In the genomic region with DNA sequence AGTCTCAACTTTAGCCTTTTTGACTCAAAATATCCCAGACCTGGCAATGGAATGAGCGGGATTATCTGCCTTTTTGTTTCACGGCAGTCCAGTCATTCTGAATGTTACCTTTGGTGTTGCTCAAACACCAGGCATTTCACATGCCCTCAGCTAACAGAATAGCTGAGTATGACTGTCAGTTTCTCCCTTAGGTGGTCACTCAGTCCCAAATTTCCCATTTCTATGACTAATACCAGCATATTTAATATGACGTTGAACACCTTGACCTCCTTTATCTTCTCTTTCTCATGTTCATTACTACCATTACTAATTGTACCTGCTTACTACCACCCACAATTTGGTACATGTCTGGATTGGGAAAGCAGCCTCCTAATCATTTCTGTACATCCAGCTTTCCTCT, we compare ENCODE assay signal across 26 cellular contexts.
DNase-seq lines count a peak whose midpoint lies in the region; ATAC-seq, FAIRE-seq and TF ChIP-seq lines count a peak whose summit lies in the region.
"Had no signal": no experiment of that assay in that cellular context is flagged by ENCODE, and none has a peak within 500 bp of the region (broad histone marks: within the 10 kb centered on the region; RNA-seq: fewer than 3 reads in every experiment).

No MANE protein-coding gene starts in this region.

- TF ChIP-seq RAD21 in H1 (IDR thresholded peaks at IDR 0.05 in 1 of 2, conservative IDR thresholded peaks at IDR 0.05 in 1 of 2; ENCODE audit: low read depth in 2 of 2, low read length in 2 of 2), result no peak

- no peak for ATAC-seq in HG03196 (IDR thresholded peaks at IDR 0.05; ENCODE audit: unreplicated experiment)
- no peak for ATAC-seq in CD4-positive, alpha-beta T cell (ENCODE audit: poor library complexity)
- ATAC-seq: activated CD8-positive, alpha-beta memory T cell treated with anti-CD3 and anti-CD28 coated beads, Interleukin-2, amount 10 ng/mL, durations not matched to agents 7 days and 5 days; naive thymus-derived CD8-positive, alpha-beta T cell; stimulated activated naive CD8-positive, alpha-beta T cell treated with anti-CD3 and anti-CD28 coated beads, Interleukin-15, amount 100 ng/mL, for 72 hours had no signal

- H3K4me3 Mint-ChIP-seq in osteocyte (ENCODE audit: unreplicated experiment), result no peak overlapping the region
- H3K4me3 Mint-ChIP-seq in CD4-positive, alpha-beta T cell, result no peak overlapping the region
- H3K4me3 Mint-ChIP-seq: activated CD8-positive, alpha-beta memory T cell treated with anti-CD3 and anti-CD28 coated beads, Interleukin-2, amount 10 ng/mL, durations not matched to agents 7 days and 5 days; CD4-positive, CD25-positive, alpha-beta regulatory T cell; central memory CD8-positive, alpha-beta T cell; naive thymus-derived CD8-positive, alpha-beta T cell; stimulated activated naive CD8-positive, alpha-beta T cell treated with anti-CD3 and anti-CD28 coated beads, Interleukin-15, amount 100 ng/mL, for 72 hours had no signal

- no peak overlapping the region for H4K5ac ChIP-seq in H1 (ENCODE audit: insufficient read length, low read depth, low read length)

- peak overlapping the region; percentile 38 for H4K91ac ChIP-seq in H1 (replicated peaks; ENCODE audit: insufficient read length, low read length)

- H3K36me3 Mint-ChIP-seq in osteocyte (ENCODE audit: unreplicated experiment), result peaks cover 7% of the 10 kb centered on the region
- H3K36me3 Mint-ChIP-seq in CD4-positive, alpha-beta T cell (ENCODE audit: low read depth), result no peaks in the 10 kb centered on the region
- H3K36me3 Mint-ChIP-seq: activated CD8-positive, alpha-beta memory T cell treated with anti-CD3 and anti-CD28 coated beads, Interleukin-2, amount 10 ng/mL, durations not matched to agents 7 days and 5 days; CD4-positive, CD25-positive, alpha-beta regulatory T cell had no signal

- H3K27ac Mint-ChIP-seq in osteocyte (ENCODE audit: unreplicated experiment), result peak overlapping the region; percentile 91
- no peak overlapping the region for H3K27ac Mint-ChIP-seq in CD4-positive, alpha-beta T cell
- H3K27ac Mint-ChIP-seq: activated CD8-positive, alpha-beta memory T cell treated with anti-CD3 and anti-CD28 coated beads, Interleukin-2, amount 10 ng/mL, durations not matched to agents 7 days and 5 days; CD4-positive, CD25-positive, alpha-beta regulatory T cell; naive thymus-derived CD8-positive, alpha-beta T cell; stimulated activated naive CD8-positive, alpha-beta T cell treated with anti-CD3 and anti-CD28 coated beads, Interleukin-15, amount 100 ng/mL, for 72 hours had no signal

- H2AFZ ChIP-seq in ACC112 (ENCODE audit: low read length, unreplicated experiment) (peak overlapping the region; percentile 11), H1 (ENCODE audit: low read length) (no peak overlapping the region)
- H2AFZ ChIP-seq: parathyroid adenoma had no signal

- H3K9ac ChIP-seq in HUES48 (ENCODE audit: low read depth, low read length), result no peak overlapping the region
- no peak overlapping the region for H3K9ac ChIP-seq in H1 (replicated peaks in 1 of 4; ENCODE audit: extremely low read depth in 1 of 4, low read depth in 3 of 4, low read length in 3 of 4)
- H3K9ac ChIP-seq: parathyroid adenoma had no signal

- H3K9me3 Mint-ChIP-seq in osteocyte (ENCODE audit: unreplicated experiment), result peaks cover 9% of the 10 kb centered on the region
- H3K9me3 Mint-ChIP-seq in CD4-positive, alpha-beta T cell, result peaks cover 6% of the 10 kb centered on the region

- peak overlapping the region; percentile 62; the same call in 1 of the 2 replicates for H3K18ac ChIP-seq in H1 (ENCODE audit: extremely low read depth, low read length)

- 90% methylated on average over 3 of the region's 3 CpGs; no CpG with 5 or more reads in 1 of the 2 experiments for WGBS in H1 (ENCODE audit: extremely low coverage in 1 of 2, insufficient coverage in 1 of 2, insufficient read length in 1 of 2, insufficient replicate concordance in 2 of 2, low coverage in 1 of 2, low lambda C conversion rate in 2 of 2, missing lambda C conversion rate in 1 of 2), 2 experiments

- FAIRE-seq in H1 (lab: Jason Lieb, UNC), result no peak
- FAIRE-seq in GM12891 (lab: Jason Lieb, UNC), result no peak
- FAIRE-seq: HTR-8/SVneo had no signal

- H3K14ac ChIP-seq in H1 (ENCODE audit: insufficient read length), result no peak overlapping the region

- no peaks in the 10 kb centered on the region for H3K23me2 ChIP-seq in H1 (ENCODE audit: low read depth, low read length)

- TF ChIP-seq CTCF in H1 (IDR thresholded peaks at IDR 0.05; ENCODE audit: control extremely low read depth in 1 of 3, insufficient read depth in 1 of 3, low read depth in 1 of 3, low read length in 3 of 3) (no peak), osteocyte (IDR thresholded peaks at IDR 0.05) (no peak)
- no peak for TF ChIP-seq CTCF in CD4-positive, alpha-beta T cell (IDR thresholded peaks at IDR 0.05)

- no peaks in the 10 kb centered on the region for H3K27me3 Mint-ChIP-seq in osteocyte (ENCODE audit: unreplicated experiment)
- H3K27me3 Mint-ChIP-seq in CD4-positive, alpha-beta T cell, result peaks cover 14% of the 10 kb centered on the region
- H3K27me3 Mint-ChIP-seq: activated CD8-positive, alpha-beta memory T cell treated with anti-CD3 and anti-CD28 coated beads, Interleukin-2, amount 10 ng/mL, durations not matched to agents 7 days and 5 days; central memory CD8-positive, alpha-beta T cell had no signal

- no peaks in the 10 kb centered on the region for H3K27me3 ChIP-seq in ACC112 (ENCODE audit: insufficient read depth, low read length)
- H3K27me3 ChIP-seq in HUES48 (ENCODE audit: control insufficient read depth, insufficient read depth, low read length), result no peaks in the 10 kb centered on the region
- no peaks in the 10 kb centered on the region for H3K27me3 ChIP-seq in H1 (replicated peaks in 1 of 4; ENCODE audit: control insufficient read depth in 3 of 4, extremely low read depth in 1 of 4, insufficient read depth in 3 of 4, low read length in 3 of 4)
- H3K27me3 ChIP-seq in CD4-positive, alpha-beta T cell (ENCODE audit: control insufficient read depth, insufficient read depth, low read length), result no peaks in the 10 kb centered on the region
- H3K27me3 ChIP-seq: vagina had no signal

- H3K4me2 ChIP-seq in H1 (ENCODE audit: insufficient read depth in 1 of 2, low read depth in 2 of 2, low read length in 2 of 2), result no peak overlapping the region

- no peak overlapping the region for H4K8ac ChIP-seq in H1 (ENCODE audit: extremely low read depth, insufficient read depth, low read length)

- no peaks in the 10 kb centered on the region for H4K20me1 ChIP-seq in H1 (replicated peaks in 1 of 2; ENCODE audit: control insufficient read depth in 1 of 2, insufficient read depth in 2 of 2, low read length in 2 of 2)

- no peak overlapping the region for H3K4ac ChIP-seq in H1 (replicated peaks; ENCODE audit: insufficient read length, low read depth, low read length)

- H2BK12ac ChIP-seq in H1 (ENCODE audit: low read depth, low read length), result no peak overlapping the region; the same call in 1 of the 2 replicates

- H3K79me1 ChIP-seq in H1 (ENCODE audit: low read depth, low read length), result no peaks in the 10 kb centered on the region

- peaks cover 41% of the 10 kb centered on the region for H3K4me1 Mint-ChIP-seq in osteocyte (ENCODE audit: unreplicated experiment)
- H3K4me1 Mint-ChIP-seq in CD4-positive, alpha-beta T cell (ENCODE audit: low read depth), result no peaks in the 10 kb centered on the region
- H3K4me1 Mint-ChIP-seq: activated CD8-positive, alpha-beta memory T cell treated with anti-CD3 and anti-CD28 coated beads, Interleukin-2, amount 10 ng/mL, durations not matched to agents 7 days and 5 days; CD4-positive, CD25-positive, alpha-beta regulatory T cell; central memory CD8-positive, alpha-beta T cell; stimulated activated naive CD8-positive, alpha-beta T cell treated with anti-CD3 and anti-CD28 coated beads, Interleukin-15, amount 100 ng/mL, for 72 hours had no signal

- peak overlapping the region; percentile 77; the same call in 1 of the 2 replicates for H2BK20ac ChIP-seq in H1 (ENCODE audit: low read length)

- intact Hi-C loops in CD4-positive, alpha-beta T cell (cut with DNase I, micrococcal nuclease), result no loop called here

- POLR2A ChIA-PET in H1 (lab: Charles Lee; ENCODE audit: partially characterized antibody), result interaction anchor here (1.0 kb wide), 1 partner anchor 64 kb away, joined by 3 read pairs; no protein-coding TSS in a partner anchor
- POLR2A ChIA-PET in CD4-positive, alpha-beta T cell (lab: Charles Lee), result no interaction called here

- TF ChIP-seq POLR2A in H1 (IDR thresholded peaks at IDR 0.05; ENCODE audit: control extremely low read depth in 1 of 2, low read depth in 2 of 2, low read length in 2 of 2), result no peak
- TF ChIP-seq POLR2A in GM12891 (IDR thresholded peaks at IDR 0.05; ENCODE audit: low read depth, low read length), result no peak

- H3K56ac ChIP-seq in H1 (replicated peaks; ENCODE audit: insufficient read length, low read depth, low read length), result no peak overlapping the region

- TF ChIP-seq EP300 in H1 (IDR thresholded peaks at IDR 0.05; ENCODE audit: borderline replicate concordance in 1 of 2, low read depth in 2 of 2, low read length in 2 of 2), result no peak

- H2BK120ac ChIP-seq in H1 (replicated peaks; ENCODE audit: low read depth, low read length), result peak overlapping the region; percentile 86

- H3K27ac ChIP-seq in ACC112 (ENCODE audit: low read depth, low read length), result peak overlapping the region; percentile 88
- H3K27ac ChIP-seq in HUES48 (ENCODE audit: low read depth, low read length), result peak overlapping the region; percentile 80
- H3K27ac ChIP-seq in H1 (ENCODE audit: low read depth, low read length), result no peak overlapping the region
- H3K27ac ChIP-seq in CD4-positive, alpha-beta T cell (ENCODE audit: low read depth, low read length), result no peak overlapping the region
- H3K27ac ChIP-seq: parathyroid adenoma, vagina had no signal

- no peak overlapping the region for H2BK15ac ChIP-seq in H1 (ENCODE audit: low read length)

- H3K36me3 ChIP-seq in ACC112 (ENCODE audit: insufficient read depth, low read length) (no peaks in the 10 kb centered on the region), HUES48 (ENCODE audit: control insufficient read depth, insufficient read depth, low read length) (no peaks in the 10 kb centered on the region; the same call in 1 of the 2 replicates), H1 (ENCODE audit: control insufficient read depth in 2 of 4, insufficient read depth in 4 of 4, low read length in 3 of 4) (peaks cover 0 to 4% (median 0%) of the 10 kb centered on the region in 4 experiments; a peak in 1 of 8 replicates)
- H3K36me3 ChIP-seq: vagina had no signal

- no peak overlapping the region for H2AK5ac ChIP-seq in H1 (ENCODE audit: low read depth, low read length)

- CTCF ChIA-PET in H1 (lab: Charles Lee; ENCODE audit: partially characterized antibody), result interaction anchor here (1.3 to 2.0 kb wide), 2 partner anchors 10 to 66 kb away, joined by 3 to 6 read pairs; no protein-coding TSS in a partner anchor
- CTCF ChIA-PET in CD4-positive, alpha-beta T cell (lab: Charles Lee), result no interaction called here

- no peak overlapping the region for H3K4me3 ChIP-seq in ACC112 (ENCODE audit: low read depth, low read length)
- H3K4me3 ChIP-seq in HUES48 (ENCODE audit: low read depth, low read length), result no peak overlapping the region
- H3K4me3 ChIP-seq in H1 (ENCODE audit: extremely low read depth in 1 of 4, insufficient read depth in 2 of 4, low read depth in 3 of 4, low read length in 4 of 4), result no peak overlapping the region
- H3K4me3 ChIP-seq: skin epidermis, vagina had no signal

- H3K4me1 ChIP-seq in ACC112 (ENCODE audit: control insufficient read depth, insufficient read depth, low read length, unreplicated experiment) (peaks cover 30% of the 10 kb centered on the region), HUES48 (ENCODE audit: control insufficient read depth, insufficient read depth, low read length) (peaks cover 22% of the 10 kb centered on the region), H1 (replicated peaks in 1 of 4; ENCODE audit: control insufficient read depth in 3 of 4, insufficient read depth in 4 of 4, low read length in 3 of 4) (peaks cover 3 to 12% (median 6%) of the 10 kb centered on the region in 4 experiments; a peak in 6 of 7 replicates)
- H3K4me1 ChIP-seq: parathyroid adenoma, vagina had no signal

- DNase-seq in H1 (ENCODE audit: low read depth in 1 of 2, low spot score in 2 of 2), result no peak
- DNase-seq in osteocyte (ENCODE audit: extremely low spot score, unreplicated experiment), result no peak
- DNase-seq in GM12891 (ENCODE audit: insufficient read length, low spot score), result no peak
- DNase-seq in NCI-H526 (lab: John Stamatoyannopoulos, UW), result no peak
- no peak for DNase-seq in CD4-positive, alpha-beta T cell
- DNase-seq: activated CD4-positive, alpha-beta T cell treated with anti-CD3 and anti-CD28 coated beads for 4 hours; activated CD8-positive, alpha-beta memory T cell treated with anti-CD3 and anti-CD28 coated beads, Interleukin-2, amount 10 ng/mL, durations not matched to agents 7 days and 5 days; activated effector memory CD4-positive, alpha-beta T cell treated with Interleukin-2 at 50 U/mL for 16 hours; CD4-positive, CD25-positive, alpha-beta regulatory T cell; DMS53; effector memory CD4-positive, alpha-beta T cell; naive thymus-derived CD8-positive, alpha-beta T cell; NCI-H1092 treated with DMSO at 0.1 percent for 48 hours; NCI-H2081; NCI-H446 treated with DMSO at 0.1 percent for 48 hours; stimulated activated CD4-positive, alpha-beta T cell treated with anti-CD3 and anti-CD28 coated beads, Interleukin-4, amount 100 ng/mL, for 1 hour; stimulated activated naive CD8-positive, alpha-beta T cell treated with anti-CD3 and anti-CD28 coated beads, Interleukin-15, amount 100 ng/mL, for 72 hours; SW 1271 had no signal

- no peak overlapping the region for H3K23ac ChIP-seq in H1 (ENCODE audit: insufficient read length)

- H3K79me2 ChIP-seq in ACC112 (ENCODE audit: control insufficient read depth, insufficient read depth, low read length, unreplicated experiment) (no peaks in the 10 kb centered on the region), H1 (ENCODE audit: control insufficient read depth in 1 of 2, insufficient read depth in 2 of 2, low read length in 2 of 2) (no peaks in the 10 kb centered on the region)
- H3K79me2 ChIP-seq: parathyroid adenoma had no signal

- peaks cover 22% of the 10 kb centered on the region for H3K9me3 ChIP-seq in HUES48 (ENCODE audit: control insufficient read depth, insufficient read depth, low read length)
- peaks cover 18 to 24% of the 10 kb centered on the region in 2 experiments for H3K9me3 ChIP-seq in H1 (ENCODE audit: insufficient read depth in 2 of 2, low read depth in 1 of 2, low read length in 1 of 2)
- H3K9me3 ChIP-seq in CD4-positive, alpha-beta T cell (ENCODE audit: control insufficient read depth, low read length), result peaks cover 8% of the 10 kb centered on the region

- 0 out of 2 replicates have a peak overlapping the region, but pooled peaks have one; percentile 16 for H2BK5ac ChIP-seq in H1 (ENCODE audit: low read depth, low read length)

Comparison
In these comparisons a context has a peak if more than half of its experiments do, and no peak if none do; other contexts are left out.
1. H3K27ac ChIP-seq: peak in ACC112 (single experiment) and HUES48 (single experiment); none in H1 (single experiment) and CD4-positive, alpha-beta T cell (single experiment).